23 cellular contexts compared by ENCODE assay signal in the genomic region with DNA sequence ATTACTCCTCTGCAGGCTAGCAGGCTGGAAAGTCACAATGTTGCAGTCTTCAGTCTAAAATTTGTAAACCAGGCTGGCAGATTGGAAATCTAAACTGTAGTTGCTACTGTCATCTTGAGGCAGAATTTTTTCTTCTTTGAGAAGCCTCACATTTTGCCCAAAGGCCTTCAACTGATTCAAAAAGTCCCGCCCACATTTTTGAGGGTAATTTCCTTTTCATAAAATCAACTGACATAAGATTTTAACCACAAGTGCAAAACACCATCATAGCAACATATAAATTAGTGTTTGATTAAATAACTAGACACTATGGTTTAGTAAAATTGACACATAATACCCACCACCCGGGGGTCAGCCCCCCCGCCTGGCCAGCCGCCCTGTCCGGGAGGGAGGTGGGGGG.
"Had no signal": no experiment of that assay in that cellular context is flagged by ENCODE, and none has a peak within 500 bp of the region (broad histone marks: within the 10 kb centered on the region; RNA-seq: fewer than 3 reads in every experiment).

No MANE protein-coding gene starts in this region.

- H3K36me3 Mint-ChIP-seq: brain had no signal

- H3K4me3 ChIP-seq: colonic mucosa, thoracic aorta, upper lobe of right lung had no signal

- H3K4me3 Mint-ChIP-seq: activated CD4-positive, alpha-beta T cell treated with anti-CD3 and anti-CD28 coated beads for 36 hours; activated naive CD4-positive, alpha-beta T cell treated with anti-CD3 and anti-CD28 coated beads, Interleukin-2, amount 10 ng/mL, durations not matched to agents 7 days and 5 days; activated naive CD8-positive, alpha-beta T cell treated with anti-CD3 and anti-CD28 coated beads, Interleukin-2, amount 50 U/mL, for 24 hours; brain; endodermal cell; nephron progenitor cell; stimulated activated naive B cell treated with anti-CD40 and anti-IgM and Interleukin-4, amounts not matched to agents 10 μg/mL and 1 μg/mL and 100 μg/mL, for 72 hours; WTC11 had no signal

- DNase-seq: activated CD4-positive, alpha-beta T cell treated with anti-CD3 and anti-CD28 coated beads for 36 hours; activated CD4-positive, alpha-beta T cell treated with anti-CD3 and anti-CD28 coated beads, Interleukin-2, amount 50 U/mL, for 48 hours; activated naive CD4-positive, alpha-beta T cell treated with anti-CD3 and anti-CD28 coated beads, Interleukin-2, amount 10 ng/mL, durations not matched to agents 7 days and 5 days; activated naive CD8-positive, alpha-beta T cell treated with anti-CD3 and anti-CD28 coated beads, Interleukin-2, amount 50 U/mL, for 24 hours; activated T-cell treated with anti-CD3 and anti-CD28 coated beads, Interleukin-2, amount 50 U/mL, for 1 hour; anterior cingulate cortex; central memory CD4-positive, alpha-beta T cell; colonic mucosa; endodermal cell; hypothalamus; islet precursor cell; midbrain; nephron progenitor cell; nucleus accumbens; posterior cingulate gyrus; retina; stimulated activated naive B cell treated with anti-CD40 and anti-IgM and Interleukin-4, amounts not matched to agents 10 μg/mL and 1 μg/mL and 100 μg/mL, for 72 hours; upper lobe of right lung had no signal

- H3K27ac Mint-ChIP-seq: activated CD4-positive, alpha-beta T cell treated with anti-CD3 and anti-CD28 coated beads for 36 hours; activated naive CD4-positive, alpha-beta T cell treated with anti-CD3 and anti-CD28 coated beads, Interleukin-2, amount 10 ng/mL, durations not matched to agents 7 days and 5 days; activated naive CD8-positive, alpha-beta T cell treated with anti-CD3 and anti-CD28 coated beads, Interleukin-2, amount 50 U/mL, for 24 hours; brain; endodermal cell; nephron progenitor cell; stimulated activated naive B cell treated with anti-CD40 and anti-IgM and Interleukin-4, amounts not matched to agents 10 μg/mL and 1 μg/mL and 100 μg/mL, for 72 hours; WTC11 had no signal

- H3K36me3 ChIP-seq: colonic mucosa, thoracic aorta, upper lobe of right lung had no signal

- ATAC-seq: activated CD4-positive, alpha-beta T cell treated with anti-CD3 and anti-CD28 coated beads for 36 hours; activated naive CD8-positive, alpha-beta T cell treated with anti-CD3 and anti-CD28 coated beads, Interleukin-2, amount 50 U/mL, for 24 hours; left lobe of liver; stimulated activated naive B cell treated with anti-CD40 and anti-IgM and Interleukin-4, amounts not matched to agents 10 μg/mL and 1 μg/mL and 100 μg/mL, for 72 hours; upper lobe of right lung; WTC11 had no signal

- H3K9me3 ChIP-seq: colonic mucosa, upper lobe of right lung had no signal

- H3K4me1 Mint-ChIP-seq: activated naive CD8-positive, alpha-beta T cell treated with anti-CD3 and anti-CD28 coated beads, Interleukin-2, amount 50 U/mL, for 24 hours; brain; stimulated activated naive B cell treated with anti-CD40 and anti-IgM and Interleukin-4, amounts not matched to agents 10 μg/mL and 1 μg/mL and 100 μg/mL, for 72 hours had no signal

- H3K4me1 ChIP-seq: colonic mucosa, upper lobe of right lung had no signal

- H3K27ac ChIP-seq: colonic mucosa, epithelial cell of prostate, thoracic aorta, upper lobe of right lung had no signal

- H3K27me3 ChIP-seq: colonic mucosa, upper lobe of right lung had no signal
